ENCODE assay signal across 9 cellular contexts in the genomic region with DNA sequence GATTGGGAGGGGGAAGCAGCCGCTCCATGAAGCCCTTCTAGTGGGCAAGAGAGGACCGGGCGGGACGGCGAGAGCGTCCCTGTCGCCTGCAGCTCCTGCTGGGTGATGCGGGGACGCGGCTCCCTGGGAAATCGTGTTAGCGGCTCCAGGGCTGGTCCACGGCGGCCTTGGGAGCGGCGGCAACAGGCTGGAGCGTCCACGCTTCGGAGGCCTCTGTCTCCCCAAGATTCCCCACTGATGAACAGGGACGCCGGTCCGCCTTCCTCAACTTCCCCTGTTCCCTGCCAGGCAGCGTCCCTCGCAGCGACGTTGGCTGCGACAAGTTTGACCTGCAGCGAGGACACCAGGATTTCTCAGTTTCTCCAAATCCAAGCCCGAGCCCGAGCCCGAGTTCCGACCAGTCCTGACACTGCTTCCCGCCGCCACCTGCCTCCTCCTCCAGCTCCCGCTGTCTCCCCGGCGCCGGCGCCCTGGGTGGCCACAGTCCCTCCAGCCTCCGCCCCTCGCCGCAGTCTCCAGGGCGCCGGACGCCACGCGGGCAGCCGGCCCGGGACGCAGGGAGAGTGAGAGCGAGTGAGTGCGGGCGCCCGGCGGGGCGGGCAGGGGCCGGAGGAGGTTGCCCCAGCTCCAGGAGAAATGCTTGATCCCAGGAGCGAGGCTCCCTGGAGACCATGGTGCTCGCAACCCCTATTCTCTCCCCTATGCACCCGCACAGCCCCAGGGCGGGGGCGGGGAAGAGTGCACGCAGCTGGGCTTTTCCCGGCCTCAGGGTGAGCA.
DNase-seq lines count a peak whose midpoint lies in the region; ATAC-seq and TF ChIP-seq lines count a peak whose summit lies in the region.
"Had no signal": no experiment of that assay in that cellular context is flagged by ENCODE, and none has a peak within 500 bp of the region (broad histone marks: within the 10 kb centered on the region; RNA-seq: fewer than 3 reads in every experiment).

No MANE protein-coding gene starts in this region.

- WGBS in ovary, 3 donors, result 0 to 1% (median 1%) methylated on average over 63 to 64 of the region's 64 CpGs

- H3K36me3 ChIP-seq in MG63 (no peaks in the 10 kb centered on the region), left ventricle myocardium inferior (no peaks in the 10 kb centered on the region), ovary (no peaks in the 10 kb centered on the region)

- H3K4me3 ChIP-seq in MG63 (peak overlapping the region; percentile 45), left ventricle myocardium inferior (peak overlapping the region; percentile 71), ovary (peak overlapping the region; percentile 48)
- H3K4me3 ChIP-seq: SK-N-MC had no signal

- no peak for TF ChIP-seq EP300 in ovary (IDR thresholded peaks at IDR 0.05)

- H3K4me1 Mint-ChIP-seq in activated T-helper 2 cell treated with anti-CD3 and anti-CD28 coated beads, Interferon-gamma antibody, Interleukin-2, Interleukin-4, amounts not matched to agents 10 μg/mL and 5 μg/mL and 100 μg/mL, durations not matched to agents 14 hours and 24 hours and 36 hours (ENCODE audit: low read depth), result peaks cover 1% of the 10 kb centered on the region

- TF ChIP-seq CTCF in left ventricle myocardium inferior (IDR thresholded peaks at IDR 0.05; ENCODE audit: borderline replicate concordance) (no peak), ovary (IDR thresholded peaks at IDR 0.05) (no peak)

- intact Hi-C loops in activated T-helper 2 cell treated with anti-CD3 and anti-CD28 coated beads, Interferon-gamma antibody, Interleukin-2, Interleukin-4, amounts not matched to agents 10 μg/mL and 5 μg/mL and 100 μg/mL, durations not matched to agents 14 hours and 24 hours and 36 hours (cut with micrococcal nuclease), result no loop called here
- intact Hi-C loops in left ventricle myocardium inferior (cut with micrococcal nuclease) (no loop called here), ovary (cut with DNase I) (no loop called here)

- DNase-seq in DMS 273 treated with DMSO at 0.1 percent for 48 hours (lab: John Stamatoyannopoulos, UW), result peak; percentile 19
- DNase-seq in MG63, result peak; percentile 82
- no peak for DNase-seq in activated T-helper 2 cell treated with anti-CD3 and anti-CD28 coated beads, Interferon-gamma antibody, Interleukin-2, Interleukin-4, amounts not matched to agents 10 μg/mL and 5 μg/mL and 100 μg/mL, durations not matched to agents 14 hours and 24 hours and 36 hours (ENCODE audit: low spot score)
- DNase-seq in left ventricle myocardium inferior, result peak; percentile 66
- DNase-seq in ovary, result peak; percentile 49 to 75 (median 65)
- DNase-seq in cerebellum (ENCODE audit: low spot score), result no peak

- H3K4me1 ChIP-seq in left ventricle myocardium inferior, result peaks cover 22% of the 10 kb centered on the region
- H3K4me1 ChIP-seq in ovary (ENCODE audit: insufficient read depth), result peaks cover 19% of the 10 kb centered on the region

- H3K27me3 ChIP-seq in MG63 (0 out of 2 replicates have a peak, but pooled peaks cover 2% of the 10 kb centered on the region), left ventricle myocardium inferior (ENCODE audit: low read depth) (peaks cover 18% of the 10 kb centered on the region), ovary (no peaks in the 10 kb centered on the region)

- H3K9me3 ChIP-seq in MG63, result no peaks in the 10 kb centered on the region
- peaks cover 10% of the 10 kb centered on the region for H3K9me3 ChIP-seq in left ventricle myocardium inferior (replicated peaks)
- no peaks in the 10 kb centered on the region for H3K9me3 ChIP-seq in ovary

- no peak overlapping the region for H3K27ac Mint-ChIP-seq in activated T-helper 2 cell treated with anti-CD3 and anti-CD28 coated beads, Interferon-gamma antibody, Interleukin-2, Interleukin-4, amounts not matched to agents 10 μg/mL and 5 μg/mL and 100 μg/mL, durations not matched to agents 14 hours and 24 hours and 36 hours

- H3K36me3 Mint-ChIP-seq in activated T-helper 2 cell treated with anti-CD3 and anti-CD28 coated beads, Interferon-gamma antibody, Interleukin-2, Interleukin-4, amounts not matched to agents 10 μg/mL and 5 μg/mL and 100 μg/mL, durations not matched to agents 14 hours and 24 hours and 36 hours (ENCODE audit: low read depth), result no peaks in the 10 kb centered on the region

- ATAC-seq in HG02852 (IDR thresholded peaks at IDR 0.05; ENCODE audit: unreplicated experiment) (no peak), GM21447 (IDR thresholded peaks at IDR 0.05; ENCODE audit: unreplicated experiment) (no peak)

- TF ChIP-seq POLR2A in ovary (IDR thresholded peaks at IDR 0.05), result no peak

- H3K27ac ChIP-seq in left ventricle myocardium inferior (replicated peaks) (no peak overlapping the region), ovary (peak overlapping the region in 1 of 2 donors; percentile 40)
- H3K27ac ChIP-seq: SK-N-MC had no signal

- H3K4me3 Mint-ChIP-seq in activated T-helper 2 cell treated with anti-CD3 and anti-CD28 coated beads, Interferon-gamma antibody, Interleukin-2, Interleukin-4, amounts not matched to agents 10 μg/mL and 5 μg/mL and 100 μg/mL, durations not matched to agents 14 hours and 24 hours and 36 hours (ENCODE audit: low read depth), result peak overlapping the region; percentile 49

- peaks cover 8% of the 10 kb centered on the region for H3K9me3 Mint-ChIP-seq in activated T-helper 2 cell treated with anti-CD3 and anti-CD28 coated beads, Interferon-gamma antibody, Interleukin-2, Interleukin-4, amounts not matched to agents 10 μg/mL and 5 μg/mL and 100 μg/mL, durations not matched to agents 14 hours and 24 hours and 36 hours

- peaks cover 85% of the 10 kb centered on the region for H3K27me3 Mint-ChIP-seq in activated T-helper 2 cell treated with anti-CD3 and anti-CD28 coated beads, Interferon-gamma antibody, Interleukin-2, Interleukin-4, amounts not matched to agents 10 μg/mL and 5 μg/mL and 100 μg/mL, durations not matched to agents 14 hours and 24 hours and 36 hours (ENCODE audit: low read depth)

Comparison
In these comparisons a context has a peak if more than half of its experiments do, and no peak if none do; other contexts are left out.
1. DNase-seq: peak in DMS 273 treated with DMSO at 0.1 percent for 48 hours (single experiment), MG63 (single experiment), left ventricle myocardium inferior (single experiment) and ovary (5 of 5); none in activated T-helper 2 cell treated with anti-CD3 and anti-CD28 coated beads, Interferon-gamma antibody, Interleukin-2, Interleukin-4, amounts not matched to agents 10 μg/mL and 5 μg/mL and 100 μg/mL, durations not matched to agents 14 hours and 24 hours and 36 hours (single experiment) and cerebellum (single experiment).
2. Peak in every context shown above with its lines, with median percentiles within 50 percentile points of each other: H3K4me3 ChIP-seq.